8 cellular contexts compared by ENCODE assay signal in the genomic region with DNA sequence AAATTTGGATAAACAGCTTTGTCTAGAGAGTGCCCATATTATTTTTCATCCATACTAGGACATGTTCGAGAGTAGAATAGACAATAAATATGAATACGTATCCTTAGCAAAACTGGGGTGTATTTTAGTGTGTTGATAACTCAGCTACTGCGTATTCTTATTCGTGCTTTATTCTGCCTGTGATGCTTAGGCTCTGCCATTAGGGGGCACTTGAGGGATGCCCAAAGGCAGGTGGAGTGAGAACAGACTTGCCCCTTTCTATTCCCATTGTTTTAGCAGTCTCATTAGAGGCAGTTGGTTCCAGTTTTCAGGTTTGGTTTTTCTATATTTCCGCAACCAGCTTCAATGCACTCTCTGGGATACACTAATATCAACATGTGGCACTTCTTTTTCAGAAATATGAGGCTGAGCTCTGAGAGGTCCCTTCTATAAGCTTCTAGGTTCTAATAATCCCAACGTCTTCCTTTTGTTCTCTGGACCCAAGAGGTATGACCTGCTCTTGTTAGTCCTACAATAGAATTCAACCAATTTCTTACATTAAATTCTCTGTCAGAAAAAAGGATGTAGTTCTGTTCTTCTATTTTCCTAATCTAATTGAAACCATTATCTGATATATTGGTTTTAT.
DNase-seq lines count a peak whose midpoint lies in the region; ATAC-seq and TF ChIP-seq lines count a peak whose summit lies in the region.

No MANE protein-coding gene starts in this region.

- H4K20me1 ChIP-seq in OCI-LY7 (ENCODE audit: insufficient read depth, low read length): no peaks in the 10 kb centered on the region

- POLR2A ChIA-PET in OCI-LY7 (lab: Charles Lee): no interaction called here
- POLR2A ChIA-PET in naive thymus-derived CD8-positive, alpha-beta T cell (lab: Charles Lee): no interaction called here

- TF ChIP-seq POLR2A in testis (IDR thresholded peaks at IDR 0.05): no peak

- H3K27ac Mint-ChIP-seq in naive thymus-derived CD8-positive, alpha-beta T cell: no peak overlapping the region

- H3K4me1 ChIP-seq in OCI-LY7 (ENCODE audit: insufficient read depth, low read length, poor library complexity, severe bottlenecking) (no peaks in the 10 kb centered on the region), testis (no peaks in the 10 kb centered on the region)

- H3K4me3 ChIP-seq in OCI-LY7 (ENCODE audit: low read depth, low read length, poor library complexity, severe bottlenecking) (no peak overlapping the region), fibroblast of villous mesenchyme (ENCODE audit: low read depth, low read length) (no peak overlapping the region), testis (no peak overlapping the region)

- no peaks in the 10 kb centered on the region for H3K27me3 ChIP-seq in testis

- TF ChIP-seq CTCF in OCI-LY7 (conservative IDR thresholded peaks at IDR 0.05; ENCODE audit: low read length) (peak; percentile 83), fibroblast of villous mesenchyme (IDR thresholded peaks at IDR 0.05; ENCODE audit: insufficient read depth, low read depth, low read length) (peak; percentile 34), testis (IDR thresholded peaks at IDR 0.05) (peak; percentile 8 to 54 (median 53))

- no peaks in the 10 kb centered on the region for H3K9me2 ChIP-seq in OCI-LY7 (ENCODE audit: insufficient read depth, low read length)

- H3K36me3 ChIP-seq in OCI-LY7 (ENCODE audit: insufficient read depth, low read length) (no peaks in the 10 kb centered on the region), testis (ENCODE audit: low read depth, missing control alignments) (no peaks in the 10 kb centered on the region)

- no TSS peak for BruUV-seq in OCI-LY7 (replicated peaks; lab: Mats Ljungman, UMichigan)

- peak; percentile 12 for DNase-seq in stimulated activated CD4-positive, alpha-beta T cell treated with anti-CD3 and anti-CD28 coated beads, Interleukin-1b, Interleukin-23, amount 100 ng/mL, for 48 hours
- DNase-seq in stimulated activated CD4-positive, alpha-beta T cell treated with anti-CD3 and anti-CD28 coated beads, Interleukin-4, amount 100 ng/mL, for 24 hours: no peak
- DNase-seq in HT1080 (ENCODE audit: low read depth) (peak; percentile 58), OCI-LY7 (ENCODE audit: low spot score) (peak; percentile 47), fibroblast of villous mesenchyme (ENCODE audit: low read depth) (no peak), testis (peak; percentile 66), NK-92 (lab: John Stamatoyannopoulos, UW; ENCODE audit: unreplicated experiment) (no peak)
- no peak for DNase-seq in naive thymus-derived CD8-positive, alpha-beta T cell

- no peak for ATAC-seq in naive thymus-derived CD8-positive, alpha-beta T cell

- 52 to 58% methylated on average over 6 of the region's 6 CpGs for WGBS in testis, 2 donors

- H3K27ac ChIP-seq in OCI-LY7 (ENCODE audit: low read depth, low read length, poor library complexity, severe bottlenecking) (no peak overlapping the region), testis (no peak overlapping the region)

- H3K4me2 ChIP-seq in OCI-LY7 (ENCODE audit: low read length): no peak overlapping the region

- peaks cover 0 to 1% (median 0%) of the 10 kb centered on the region in 5 donors for H3K27me3 Mint-ChIP-seq in naive thymus-derived CD8-positive, alpha-beta T cell

- no peak overlapping the region for H2AFZ ChIP-seq in OCI-LY7 (ENCODE audit: low read length)

- no peaks in the 10 kb centered on the region for H3K9me3 ChIP-seq in OCI-LY7 (ENCODE audit: low read length)
- H3K9me3 ChIP-seq in testis: no peaks in the 10 kb centered on the region

- intact Hi-C loops in OCI-LY7 (cut with micrococcal nuclease; ENCODE audit: unreplicated experiment) (no loop called here), testis (cut with DNase I; ENCODE audit: low total_unique reads) (no loop called here)

- H3K9me3 Mint-ChIP-seq in naive thymus-derived CD8-positive, alpha-beta T cell: peaks cover 0 to 2% (median 0%) of the 10 kb centered on the region in 9 donors

- H3K36me3 Mint-ChIP-seq in naive thymus-derived CD8-positive, alpha-beta T cell: no peaks in the 10 kb centered on the region

- no peaks in the 10 kb centered on the region for H3K79me2 ChIP-seq in OCI-LY7 (ENCODE audit: insufficient read depth, low read depth, low read length)

- H3K4me3 Mint-ChIP-seq in naive thymus-derived CD8-positive, alpha-beta T cell: peak overlapping the region in 4 of 10 donors; percentile 15 to 38 (median 27)

- peaks cover 0 to 3% (median 0%) of the 10 kb centered on the region in 4 donors for H3K4me1 Mint-ChIP-seq in naive thymus-derived CD8-positive, alpha-beta T cell

- CTCF ChIA-PET in OCI-LY7 (lab: Charles Lee; ENCODE audit: unreplicated experiment): interaction anchor here (1.3 kb wide), 1 partner anchor 8 kb away, joined by 4 read pairs; no protein-coding TSS in a partner anchor

Comparison
In these comparisons a context has a peak if more than half of its experiments do, and no peak if none do; other contexts are left out.
1. DNase-seq: peak in stimulated activated CD4-positive, alpha-beta T cell treated with anti-CD3 and anti-CD28 coated beads, Interleukin-1b, Interleukin-23, amount 100 ng/mL, for 48 hours (single experiment), HT1080 (single experiment), OCI-LY7 (single experiment) and testis (single experiment); none in stimulated activated CD4-positive, alpha-beta T cell treated with anti-CD3 and anti-CD28 coated beads, Interleukin-4, amount 100 ng/mL, for 24 hours (single experiment), fibroblast of villous mesenchyme (single experiment), NK-92 (single experiment) and naive thymus-derived CD8-positive, alpha-beta T cell (0 of 10).
2. Peak in every context shown above with its lines, with median percentiles within 50 percentile points of each other: CTCF ChIP-seq.